8 cellular contexts compared by ENCODE assay signal in genomic region chr17:40068917-40069750, GRCh38. TPM values are rescaled to one million over a fixed set of nuclear protein-coding genes. Genes with fewer than 3 reads are reported as not detected.
A peak's percentile ranks its signal among the peaks of the same experiment; 100 is the strongest.
DNase-seq lines count a peak whose midpoint lies in the region; ATAC-seq and TF ChIP-seq lines count a peak whose summit lies in the region.

No MANE protein-coding gene starts in this region.

- peak overlapping the region; percentile 73 for H3K4me3 Mint-ChIP-seq in activated naive CD4-positive, alpha-beta T cell treated with anti-CD3 and anti-CD28 coated beads for 36 hours

- peak overlapping the region; percentile 52 for H2AFZ ChIP-seq in parathyroid adenoma

- H3K4me1 ChIP-seq in parathyroid adenoma (peaks cover 64% of the 10 kb centered on the region), thymus (ENCODE audit: control insufficient read depth, insufficient read depth, low read length) (peaks cover 46% of the 10 kb centered on the region)

- no peak for ATAC-seq in GM18867 (IDR thresholded peaks at IDR 0.05; ENCODE audit: unreplicated experiment)

- H3K36me3 ChIP-seq in SK-N-MC (ENCODE audit: insufficient read depth, low read length) (no peaks in the 10 kb centered on the region), parathyroid adenoma (ENCODE audit: control insufficient read depth, insufficient read depth, low read length) (no peaks in the 10 kb centered on the region), thymus (ENCODE audit: control insufficient read depth, insufficient read depth) (no peaks in the 10 kb centered on the region)

- DNase-seq in CD1c-positive myeloid dendritic cell (ENCODE audit: extremely low spot score) (peak; percentile 78), KBM-7 (peak; percentile 78), SK-N-MC (ENCODE audit: low read depth, low spot score) (peak; percentile 53), head of caudate nucleus (peak; percentile 89 to 98 (median 95))
- peak; percentile 89 for DNase-seq in activated naive CD4-positive, alpha-beta T cell treated with anti-CD3 and anti-CD28 coated beads for 36 hours

- H3K27me3 Mint-ChIP-seq in activated naive CD4-positive, alpha-beta T cell treated with anti-CD3 and anti-CD28 coated beads for 36 hours (ENCODE audit: low read depth): no peaks in the 10 kb centered on the region

- H3K27ac ChIP-seq in SK-N-MC (peak overlapping the region; percentile 91), parathyroid adenoma (peak overlapping the region; percentile 78), thymus (ENCODE audit: low read depth) (peak overlapping the region; percentile 83)

- H3K4me1 Mint-ChIP-seq in activated naive CD4-positive, alpha-beta T cell treated with anti-CD3 and anti-CD28 coated beads for 36 hours (ENCODE audit: low read depth): peaks cover 72% of the 10 kb centered on the region

- in situ Hi-C loops in KBM-7 (cut with MboI; ENCODE audit: low pct_unique_long_range_greater_than_20kb, low sequenced_read_pairs): no loop called here

- WGBS in thymus: 6% methylated on average over 14 of the region's 14 CpGs

- H3K9ac ChIP-seq in SK-N-MC (ENCODE audit: insufficient read length) (peak overlapping the region; percentile 55), parathyroid adenoma (no peak overlapping the region)

- intact Hi-C loops in activated naive CD4-positive, alpha-beta T cell treated with anti-CD3 and anti-CD28 coated beads for 36 hours (cut with micrococcal nuclease): loop anchor here (1.0 to 5.0 kb wide), 2 partner anchors 27 to 98 kb away; no protein-coding TSS in a partner anchor
- intact Hi-C loops in head of caudate nucleus (cut with DNase I): no loop called here

- CTCF ChIA-PET in activated naive CD4-positive, alpha-beta T cell treated with anti-CD3 and anti-CD28 coated beads for 36 hours (lab: Charles Lee): interaction anchor here (0.6 to 2.2 kb wide), 10 partner anchors 17 to 464 kb away, joined by 3 to 7 read pairs (median 3); partner anchors contain the start of gene NR1D1

- no peaks in the 10 kb centered on the region for H3K9me3 ChIP-seq in SK-N-MC (ENCODE audit: low read depth, low read length)
- no peaks in the 10 kb centered on the region for H3K9me3 ChIP-seq in parathyroid adenoma (ENCODE audit: control insufficient read depth, low read length)
- no peaks in the 10 kb centered on the region for H3K9me3 ChIP-seq in thymus (ENCODE audit: control insufficient read depth)

- peak overlapping the region; percentile 74 for H3K4me2 ChIP-seq in parathyroid adenoma (ENCODE audit: low read length)

- H3K79me2 ChIP-seq in parathyroid adenoma: peaks cover 12% of the 10 kb centered on the region

- H3K36me3 Mint-ChIP-seq in activated naive CD4-positive, alpha-beta T cell treated with anti-CD3 and anti-CD28 coated beads for 36 hours (ENCODE audit: low read depth): no peaks in the 10 kb centered on the region

- H3K27me3 ChIP-seq in parathyroid adenoma (ENCODE audit: control insufficient read depth, insufficient read depth, low read length) (no peaks in the 10 kb centered on the region), thymus (ENCODE audit: control insufficient read depth, insufficient read depth) (no peaks in the 10 kb centered on the region)

- no peaks in the 10 kb centered on the region for H3K9me3 Mint-ChIP-seq in activated naive CD4-positive, alpha-beta T cell treated with anti-CD3 and anti-CD28 coated beads for 36 hours

- peak overlapping the region; percentile 92 for H3K27ac Mint-ChIP-seq in activated naive CD4-positive, alpha-beta T cell treated with anti-CD3 and anti-CD28 coated beads for 36 hours

- peak overlapping the region; percentile 75 for H3K4me3 ChIP-seq in SK-N-MC
- peak overlapping the region; percentile 27 for H3K4me3 ChIP-seq in parathyroid adenoma (ENCODE audit: low read depth, low read length)
- peak overlapping the region; percentile 35 for H3K4me3 ChIP-seq in thymus (ENCODE audit: low read length)

- TF ChIP-seq CTCF in parathyroid adenoma (IDR thresholded peaks at IDR 0.05): no peak

RNA-seq across cellular contexts. Expression of gene THRA, which starts 6.4 kb away (rescaled TPM):
- 10 to 100 TPM; 10.2 to 11.2 TPM for total RNA-seq in activated naive CD4-positive, alpha-beta T cell treated with anti-CD3 and anti-CD28 coated beads for 36 hours
- polyA plus RNA-seq in thymus: 14.3 TPM

RNA-seq across cellular contexts. Expression of gene MED24, which starts 14.9 kb away (rescaled TPM):
- total RNA-seq in activated naive CD4-positive, alpha-beta T cell treated with anti-CD3 and anti-CD28 coated beads for 36 hours: 100 to 1,000 TPM; 107 TPM
- 49.5 TPM for polyA plus RNA-seq in thymus

RNA-seq across cellular contexts. Expression of gene NR1D1, which starts 31.3 kb away (rescaled TPM):
- total RNA-seq in activated naive CD4-positive, alpha-beta T cell treated with anti-CD3 and anti-CD28 coated beads for 36 hours: 1 to 10 TPM; 9.0 to 9.1 TPM
- polyA plus RNA-seq in thymus: 3.2 TPM

RNA-seq across cellular contexts. Expression of gene MSL1, which starts 52.6 kb away (rescaled TPM):
- 10 to 100 TPM; 72.1 to 72.2 TPM for total RNA-seq in activated naive CD4-positive, alpha-beta T cell treated with anti-CD3 and anti-CD28 coated beads for 36 hours
- polyA plus RNA-seq in thymus: 126 TPM

RNA-seq across cellular contexts. Expression of gene CSF3, which starts 53.9 kb away (rescaled TPM):
- total RNA-seq in activated naive CD4-positive, alpha-beta T cell treated with anti-CD3 and anti-CD28 coated beads for 36 hours: not detected
- 1.3 TPM for polyA plus RNA-seq in thymus
